Comparison of ENCODE assay signal across 13 cellular contexts in genomic region chr3:126858887-126859286, GRCh38.
A peak's percentile ranks its signal among the peaks of the same experiment; 100 is the strongest.
DNase-seq lines count a peak whose midpoint lies in the region; ATAC-seq and TF ChIP-seq lines count a peak whose summit lies in the region.
"Had no signal": no experiment of that assay in that cellular context is flagged by ENCODE, and none has a peak within 500 bp of the region (broad histone marks: within the 10 kb centered on the region; RNA-seq: fewer than 3 reads in every experiment).

No MANE protein-coding gene starts in this region.

- POLR2A ChIA-PET in AG04450 (lab: Yijun Ruan, JAX): no interaction called here

- no peaks in the 10 kb centered on the region for H3K9me3 ChIP-seq in AG04450 (ENCODE audit: control insufficient read depth, insufficient read depth, low read length)
- H3K9me3 ChIP-seq: gastrocnemius medialis had no signal

- H3K4me1 Mint-ChIP-seq in HFFc6 (ENCODE audit: low read depth): peaks cover 27% of the 10 kb centered on the region
- no peaks in the 10 kb centered on the region for H3K4me1 Mint-ChIP-seq in activated T-helper 17 cell treated with anti-CD3 and anti-CD28 coated beads, Interleukin-2, amount 50 U/mL, for 72 hours

- intact Hi-C loops in head of caudate nucleus (cut with DNase I): no loop called here

- no peaks in the 10 kb centered on the region; the same call in none of the 2 replicates for H3K27me3 Mint-ChIP-seq in HFFc6 (ENCODE audit: insufficient read depth)
- H3K27me3 Mint-ChIP-seq in activated T-helper 17 cell treated with anti-CD3 and anti-CD28 coated beads, Interleukin-2, amount 50 U/mL, for 72 hours: no peaks in the 10 kb centered on the region
- H3K27me3 Mint-ChIP-seq: naive thymus-derived CD8-positive, alpha-beta T cell had no signal

- DNase-seq in AG04450 (ENCODE audit: low read depth, low spot score) (peak; percentile 77), HFFc6 (peak; percentile 96), head of caudate nucleus (peak in 40 of 42 donors; percentile 15 to 87 (median 62)), HUDEP-2 (lab: John Stamatoyannopoulos, UW; ENCODE audit: unreplicated experiment in 76 of 76) (no peak)
- DNase-seq in activated CD8-positive, alpha-beta memory T cell treated with anti-CD3 and anti-CD28 coated beads for 24 hours: no peak
- DNase-seq: activated T-cell treated with anti-CD3 and anti-CD28 coated beads, Interleukin-2, amount 50 U/mL, for 1 hour; gastrocnemius medialis; naive thymus-derived CD8-positive, alpha-beta T cell had no signal

- H3K27ac ChIP-seq in AG04450 (ENCODE audit: low read depth, low read length): peak overlapping the region; percentile 2
- H3K27ac ChIP-seq: HL-60 had no signal

- H3K4me3 ChIP-seq in AG04450 (ENCODE audit: low read depth, low read length): no peak overlapping the region
- H3K4me3 ChIP-seq: gastrocnemius medialis had no signal

- peak overlapping the region; percentile 91 for H3K27ac Mint-ChIP-seq in HFFc6
- H3K27ac Mint-ChIP-seq in activated T-helper 17 cell treated with anti-CD3 and anti-CD28 coated beads, Interleukin-2, amount 50 U/mL, for 72 hours: no peak overlapping the region

- H3K27me3 ChIP-seq in AG04450 (ENCODE audit: control insufficient read depth, insufficient read depth, low read length): no peaks in the 10 kb centered on the region
- H3K27me3 ChIP-seq: gastrocnemius medialis had no signal

- peak; percentile 43 for ATAC-seq in activated T-helper 17 cell treated with anti-CD3 and anti-CD28 coated beads, Interleukin-2, amount 50 U/mL, for 72 hours (replicated peaks)
- ATAC-seq in HG02981 (IDR thresholded peaks at IDR 0.05; ENCODE audit: unreplicated experiment) (no peak), HG03442 (IDR thresholded peaks at IDR 0.05; ENCODE audit: unreplicated experiment) (no peak)
- ATAC-seq: naive thymus-derived CD8-positive, alpha-beta T cell; Right ventricle myocardium inferior had no signal

- H3K9me3 Mint-ChIP-seq in HFFc6: no peaks in the 10 kb centered on the region
- no peaks in the 10 kb centered on the region for H3K9me3 Mint-ChIP-seq in activated T-helper 17 cell treated with anti-CD3 and anti-CD28 coated beads, Interleukin-2, amount 50 U/mL, for 72 hours
- H3K9me3 Mint-ChIP-seq: naive thymus-derived CD8-positive, alpha-beta T cell had no signal

- TF ChIP-seq CTCF in AG04450 (IDR thresholded peaks at IDR 0.05; ENCODE audit: low read depth, low read length) (no peak), HFFc6 (IDR thresholded peaks at IDR 0.05) (no peak)

- no peaks in the 10 kb centered on the region for H3K36me3 Mint-ChIP-seq in HFFc6 (ENCODE audit: low read depth)
- no peaks in the 10 kb centered on the region for H3K36me3 Mint-ChIP-seq in activated T-helper 17 cell treated with anti-CD3 and anti-CD28 coated beads, Interleukin-2, amount 50 U/mL, for 72 hours (ENCODE audit: low read depth)

- CTCF ChIA-PET in AG04450 (lab: Charles Lee): no interaction called here

- peak overlapping the region; percentile 12 for H3K4me3 Mint-ChIP-seq in HFFc6
- no peak overlapping the region for H3K4me3 Mint-ChIP-seq in activated T-helper 17 cell treated with anti-CD3 and anti-CD28 coated beads, Interleukin-2, amount 50 U/mL, for 72 hours
- H3K4me3 Mint-ChIP-seq: naive thymus-derived CD8-positive, alpha-beta T cell had no signal

Comparison
In these comparisons a context has a peak if more than half of its experiments do, and no peak if none do; other contexts are left out.
1. DNase-seq: peak in AG04450 (single experiment), HFFc6 (single experiment) and head of caudate nucleus (40 of 42); none in activated CD8-positive, alpha-beta memory T cell treated with anti-CD3 and anti-CD28 coated beads for 24 hours (single experiment) and HUDEP-2 (0 of 76).